12 cellular contexts compared by ENCODE assay signal in genomic region chr15:70090436-70091291, GRCh38. TPM values are rescaled to one million over a fixed set of nuclear protein-coding genes. Genes with fewer than 3 reads are reported as not detected.
A peak's percentile ranks its signal among the peaks of the same experiment; 100 is the strongest.
DNase-seq lines count a peak whose midpoint lies in the region; ATAC-seq and TF ChIP-seq lines count a peak whose summit lies in the region.
"Had no signal": no experiment of that assay in that cellular context is flagged by ENCODE, and none has a peak within 500 bp of the region (broad histone marks: within the 10 kb centered on the region; RNA-seq: fewer than 3 reads in every experiment).

No MANE protein-coding gene starts in this region.

- H3K36me3 Mint-ChIP-seq in natural killer cell treated with Interleukin-12 subunit alpha and Interleukin-12 subunit beta and Interleukin-15 and Interleukin-18, amount 100 ng/mL, for 72 hours: peaks cover 36% of the 10 kb centered on the region
- H3K36me3 Mint-ChIP-seq in natural killer cell: no peaks in the 10 kb centered on the region
- H3K36me3 Mint-ChIP-seq in activated CD4-positive, alpha-beta memory T cell treated with anti-CD3 and anti-CD28 coated beads, Interleukin-2, amount 10 ng/mL, durations not matched to agents 7 days and 5 days (ENCODE audit: low read depth): peaks cover 85% of the 10 kb centered on the region
- peaks cover 49% of the 10 kb centered on the region for H3K36me3 Mint-ChIP-seq in memory B cell
- peaks cover 59% of the 10 kb centered on the region for H3K36me3 Mint-ChIP-seq in type B pancreatic cell

- peak; percentile 74 to 76 for ATAC-seq in natural killer cell treated with Interleukin-12 subunit alpha and Interleukin-12 subunit beta and Interleukin-15 and Interleukin-18, amount 100 ng/mL, for 72 hours
- no peak for ATAC-seq in natural killer cell
- no peak for ATAC-seq in memory B cell (ENCODE audit: low read depth)
- ATAC-seq in Right ventricle myocardium inferior: no peak
- ATAC-seq: left lobe of liver had no signal

- POLR2A ChIA-PET in activated CD4-positive, alpha-beta memory T cell treated with anti-CD3 and anti-CD28 coated beads, Interleukin-2, amount 10 ng/mL, durations not matched to agents 7 days and 5 days (lab: Charles Lee): interaction anchor here (1.5 to 13.9 kb wide), 4 partner anchors 9 to 399 kb away, joined by 4 to 144 read pairs (median 19); no protein-coding TSS in a partner anchor

- peaks cover 0 to 17% of the 10 kb centered on the region in 2 donors for H3K27me3 Mint-ChIP-seq in natural killer cell treated with Interleukin-12 subunit alpha and Interleukin-12 subunit beta and Interleukin-15 and Interleukin-18, amount 100 ng/mL, for 72 hours
- H3K27me3 Mint-ChIP-seq in natural killer cell (ENCODE audit: low read depth in 2 of 2) (peaks cover 25 to 49% of the 10 kb centered on the region in 2 donors), memory B cell (no peaks in the 10 kb centered on the region), type B pancreatic cell (no peaks in the 10 kb centered on the region)
- H3K27me3 Mint-ChIP-seq in activated CD4-positive, alpha-beta memory T cell treated with anti-CD3 and anti-CD28 coated beads, Interleukin-2, amount 10 ng/mL, durations not matched to agents 7 days and 5 days: no peaks in the 10 kb centered on the region

- peak overlapping the region; percentile 99 for H3K4me3 Mint-ChIP-seq in natural killer cell treated with Interleukin-12 subunit alpha and Interleukin-12 subunit beta and Interleukin-15 and Interleukin-18, amount 100 ng/mL, for 72 hours
- H3K4me3 Mint-ChIP-seq in natural killer cell (no peak overlapping the region), memory B cell (no peak overlapping the region), type B pancreatic cell (peak overlapping the region; percentile 66)
- peak overlapping the region; percentile 12 for H3K4me3 Mint-ChIP-seq in activated CD4-positive, alpha-beta memory T cell treated with anti-CD3 and anti-CD28 coated beads, Interleukin-2, amount 10 ng/mL, durations not matched to agents 7 days and 5 days

- H3K9me3 Mint-ChIP-seq in natural killer cell treated with Interleukin-12 subunit alpha and Interleukin-12 subunit beta and Interleukin-15 and Interleukin-18, amount 100 ng/mL, for 72 hours: no peaks in the 10 kb centered on the region
- no peaks in the 10 kb centered on the region for H3K9me3 Mint-ChIP-seq in natural killer cell
- H3K9me3 Mint-ChIP-seq in activated CD4-positive, alpha-beta memory T cell treated with anti-CD3 and anti-CD28 coated beads, Interleukin-2, amount 10 ng/mL, durations not matched to agents 7 days and 5 days: no peaks in the 10 kb centered on the region
- no peaks in the 10 kb centered on the region for H3K9me3 Mint-ChIP-seq in memory B cell
- H3K9me3 Mint-ChIP-seq in type B pancreatic cell: no peaks in the 10 kb centered on the region

- intact Hi-C loops in natural killer cell (cut with micrococcal nuclease) (loop anchor here (10.0 kb wide), 1 partner anchor 674 kb away; the partner anchor contains the start of gene UACA), Right ventricle myocardium inferior (cut with DNase I) (loop anchor here (10.0 kb wide), 2 partner anchors 66 to 616 kb away; no protein-coding TSS in a partner anchor)

- H3K4me1 Mint-ChIP-seq in natural killer cell treated with Interleukin-12 subunit alpha and Interleukin-12 subunit beta and Interleukin-15 and Interleukin-18, amount 100 ng/mL, for 72 hours (ENCODE audit: low read depth in 2 of 2): peaks cover 70 to 87% of the 10 kb centered on the region in 2 donors
- H3K4me1 Mint-ChIP-seq in natural killer cell (peaks cover 30 to 74% of the 10 kb centered on the region in 2 donors), memory B cell (peaks cover 71% of the 10 kb centered on the region), type B pancreatic cell (ENCODE audit: unreplicated experiment) (peaks cover 83% of the 10 kb centered on the region)
- H3K4me1 Mint-ChIP-seq in activated CD4-positive, alpha-beta memory T cell treated with anti-CD3 and anti-CD28 coated beads, Interleukin-2, amount 10 ng/mL, durations not matched to agents 7 days and 5 days: peaks cover 89% of the 10 kb centered on the region

- TF ChIP-seq CTCF in natural killer cell (IDR thresholded peaks at IDR 0.05) (no peak), type B pancreatic cell (conservative IDR thresholded peaks at IDR 0.05) (no peak)

- CTCF ChIA-PET in activated CD4-positive, alpha-beta memory T cell treated with anti-CD3 and anti-CD28 coated beads, Interleukin-2, amount 10 ng/mL, durations not matched to agents 7 days and 5 days (lab: Charles Lee): interaction anchor here (1.2 to 1.3 kb wide), 2 partner anchors 9 to 333 kb away, joined by 4 to 10 read pairs; no protein-coding TSS in a partner anchor

- DNase-seq in natural killer cell treated with Interleukin-12 subunit alpha and Interleukin-12 subunit beta and Interleukin-15 and Interleukin-18, amount 100 ng/mL, for 72 hours (ENCODE audit: low spot score): no peak
- DNase-seq in natural killer cell (no peak), memory B cell (ENCODE audit: low spot score in 2 of 2) (no peak), type B pancreatic cell (ENCODE audit: extremely low spot score, unreplicated experiment) (no peak), 8988T (no peak), Right ventricle myocardium inferior (ENCODE audit: missing footprints) (no peak), COLO668 (lab: John Stamatoyannopoulos, UW; ENCODE audit: unreplicated experiment) (no peak)
- peak; percentile 26 for DNase-seq in activated CD4-positive, alpha-beta memory T cell treated with anti-CD3 and anti-CD28 coated beads, Interleukin-2, amount 10 ng/mL, durations not matched to agents 7 days and 5 days
- DNase-seq: MV-4-11, NCI-H2171, T-helper 9 cell had no signal

- H3K27ac Mint-ChIP-seq in natural killer cell treated with Interleukin-12 subunit alpha and Interleukin-12 subunit beta and Interleukin-15 and Interleukin-18, amount 100 ng/mL, for 72 hours: peak overlapping the region; percentile 61 to 96
- H3K27ac Mint-ChIP-seq in natural killer cell: no peak overlapping the region
- peak overlapping the region; percentile 57 for H3K27ac Mint-ChIP-seq in activated CD4-positive, alpha-beta memory T cell treated with anti-CD3 and anti-CD28 coated beads, Interleukin-2, amount 10 ng/mL, durations not matched to agents 7 days and 5 days
- peak overlapping the region; percentile 73 for H3K27ac Mint-ChIP-seq in memory B cell
- H3K27ac Mint-ChIP-seq in type B pancreatic cell: no peak overlapping the region

RNA-seq across cellular contexts. Expression of gene TLE3, which starts 7.1 kb away (rescaled TPM):
- total RNA-seq in natural killer cell treated with Interleukin-12 subunit alpha and Interleukin-12 subunit beta and Interleukin-15 and Interleukin-18, amount 100 ng/mL, for 72 hours: 100 to 1,000 TPM in 1 of 2 donors, 10 to 100 TPM in 1; 57.6 to 128 TPM
- total RNA-seq in natural killer cell (10 to 100 TPM; 32.1 to 94.9 (median 36.7) TPM), type B pancreatic cell (ENCODE audit: low replicate concordance) (109 and 185 TPM in 2 replicates), Right ventricle myocardium inferior (14.1 TPM)
- 10 to 100 TPM; 59.2 TPM for total RNA-seq in activated CD4-positive, alpha-beta memory T cell treated with anti-CD3 and anti-CD28 coated beads, Interleukin-2, amount 10 ng/mL, durations not matched to agents 7 days and 5 days

Comparison
In these comparisons a context has a peak if more than half of its experiments do, and no peak if none do; other contexts are left out.
1. ATAC-seq: peak in natural killer cell treated with Interleukin-12 subunit alpha and Interleukin-12 subunit beta and Interleukin-15 and Interleukin-18, amount 100 ng/mL, for 72 hours (2 of 2); none in natural killer cell (0 of 3), memory B cell (single experiment) and Right ventricle myocardium inferior (single experiment).
2. H3K27ac Mint-ChIP-seq: peak in natural killer cell treated with Interleukin-12 subunit alpha and Interleukin-12 subunit beta and Interleukin-15 and Interleukin-18, amount 100 ng/mL, for 72 hours (2 of 2), activated CD4-positive, alpha-beta memory T cell treated with anti-CD3 and anti-CD28 coated beads, Interleukin-2, amount 10 ng/mL, durations not matched to agents 7 days and 5 days (single experiment) and memory B cell (single experiment); none in natural killer cell (0 of 2) and type B pancreatic cell (single experiment).
3. H3K4me3 Mint-ChIP-seq: peak in natural killer cell treated with Interleukin-12 subunit alpha and Interleukin-12 subunit beta and Interleukin-15 and Interleukin-18, amount 100 ng/mL, for 72 hours (single experiment), activated CD4-positive, alpha-beta memory T cell treated with anti-CD3 and anti-CD28 coated beads, Interleukin-2, amount 10 ng/mL, durations not matched to agents 7 days and 5 days (single experiment) and type B pancreatic cell (single experiment); none in natural killer cell (single experiment) and memory B cell (single experiment).